In the genomic region with DNA sequence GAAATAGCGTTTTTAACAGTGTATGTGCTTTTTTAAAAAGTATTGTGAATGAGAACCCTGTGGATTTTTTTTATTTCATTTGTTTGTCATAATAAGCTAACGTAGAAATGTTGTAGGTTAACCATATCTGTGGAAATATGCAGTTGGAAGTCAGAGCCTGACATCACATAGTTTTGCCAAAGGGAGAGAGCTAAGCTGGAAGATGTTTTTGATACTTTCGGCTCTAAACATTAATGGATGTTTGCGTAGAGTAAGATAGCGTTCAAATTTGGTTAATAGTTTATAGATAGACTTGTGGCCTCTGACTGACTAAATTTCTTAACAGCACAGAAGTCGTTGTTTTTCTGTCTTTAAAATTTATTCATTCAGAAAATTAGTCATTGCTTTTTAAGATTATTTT, we compare ENCODE assay signal across 30 cellular contexts. TPM values are rescaled to one million over a fixed set of nuclear protein-coding genes. Genes with fewer than 3 reads are reported as not detected.
"Had no signal": no experiment of that assay in that cellular context is flagged by ENCODE, and none has a peak within 500 bp of the region (broad histone marks: within the 10 kb centered on the region; RNA-seq: fewer than 3 reads in every experiment).

No MANE protein-coding gene starts in this region.

- H3K4me3 ChIP-seq: colonic mucosa, heart right ventricle, ovary, smooth muscle cell, suprapubic skin, transverse colon had no signal

- DNase-seq: colonic mucosa; effector CD8-positive, alpha-beta T cell; endodermal cell; foreskin melanocyte; glutamatergic neuron; hippocampal formation; islet precursor cell; kidney glomerular epithelial cell; mesendoderm; midbrain; naive thymus-derived CD8-positive, alpha-beta T cell; occipital lobe; stimulated activated CD4-positive, alpha-beta T cell treated with anti-CD3 and anti-CD28 coated beads, Interleukin-12 subunit alpha, Interleukin-12 subunit beta, amount 100 ng/mL, for 4 hours; stimulated activated CD4-positive, alpha-beta T cell treated with anti-CD3 and anti-CD28 coated beads, Interleukin-1b, Interleukin-23, amount 100 ng/mL, for 48 hours; stimulated activated CD4-positive, alpha-beta T cell treated with anti-CD3 and anti-CD28 coated beads, Interleukin-4, amount 100 ng/mL, for 1 hour; stimulated activated CD8-positive, alpha-beta memory T cell treated with anti-CD3 and anti-CD28 coated beads, Interleukin-4, amount 100 ng/mL, for 48 hours; stimulated activated naive CD4-positive, alpha-beta T cell; stimulated activated naive CD8-positive, alpha-beta T cell treated with anti-CD3 and anti-CD28 coated beads, Interleukin-15, amount 100 ng/mL, for 72 hours; transverse colon had no signal

- H3K4me1 Mint-ChIP-seq: central memory CD8-positive, alpha-beta T cell; naive thymus-derived CD8-positive, alpha-beta T cell had no signal

- H3K36me3 ChIP-seq: colonic mucosa, ovary had no signal

- H3K27ac ChIP-seq: colonic mucosa, epithelial cell of prostate, esophagus muscularis mucosa, suprapubic skin had no signal

- H3K27me3 ChIP-seq: colonic mucosa, esophagus muscularis mucosa, heart right ventricle, ovary, suprapubic skin, transverse colon had no signal

- H3K9me3 ChIP-seq: colonic mucosa, esophagus muscularis mucosa, heart right ventricle, ovary, suprapubic skin, transverse colon had no signal

- H3K27ac Mint-ChIP-seq: dendritic cell treated with granulocyte-macrophage colony-stimulating factor and Interleukin-4, amounts not matched to agents 40 ng/mL and 50 ng/mL, for 4 days; naive thymus-derived CD8-positive, alpha-beta T cell; stimulated activated naive CD8-positive, alpha-beta T cell treated with anti-CD3 and anti-CD28 coated beads, Interleukin-15, amount 100 ng/mL, for 72 hours had no signal

- H3K4me1 ChIP-seq: colonic mucosa, suprapubic skin had no signal

- H3K9me3 Mint-ChIP-seq: central memory CD8-positive, alpha-beta T cell; dendritic cell treated with granulocyte-macrophage colony-stimulating factor and Interleukin-4, amounts not matched to agents 40 ng/mL and 50 ng/mL, for 4 days; endodermal cell had no signal

- H3K27me3 Mint-ChIP-seq: dendritic cell treated with granulocyte-macrophage colony-stimulating factor and Interleukin-4, amounts not matched to agents 40 ng/mL and 50 ng/mL, for 4 days; naive thymus-derived CD8-positive, alpha-beta T cell; stimulated activated naive CD8-positive, alpha-beta T cell treated with anti-CD3 and anti-CD28 coated beads, Interleukin-15, amount 100 ng/mL, for 72 hours had no signal

- H3K4me2 ChIP-seq: smooth muscle cell had no signal

- ATAC-seq: heart right ventricle; left colon; naive thymus-derived CD8-positive, alpha-beta T cell; sciatic nerve; stimulated activated naive CD8-positive, alpha-beta T cell treated with anti-CD3 and anti-CD28 coated beads, Interleukin-15, amount 100 ng/mL, for 72 hours had no signal

- H3K4me3 Mint-ChIP-seq: central memory CD8-positive, alpha-beta T cell; dendritic cell treated with granulocyte-macrophage colony-stimulating factor and Interleukin-4, amounts not matched to agents 40 ng/mL and 50 ng/mL, for 4 days; endodermal cell; naive thymus-derived CD8-positive, alpha-beta T cell; stimulated activated naive CD8-positive, alpha-beta T cell treated with anti-CD3 and anti-CD28 coated beads, Interleukin-15, amount 100 ng/mL, for 72 hours had no signal

RNA-seq across cellular contexts. Expression of gene ANGPTL1, which starts 47.5 kb away (rescaled TPM):
- total RNA-seq: endodermal cell; naive thymus-derived CD8-positive, alpha-beta T cell had no signal
- polyA plus RNA-seq: naive thymus-derived CD8-positive, alpha-beta T cell; neural cell had no signal
